In the genomic region with DNA sequence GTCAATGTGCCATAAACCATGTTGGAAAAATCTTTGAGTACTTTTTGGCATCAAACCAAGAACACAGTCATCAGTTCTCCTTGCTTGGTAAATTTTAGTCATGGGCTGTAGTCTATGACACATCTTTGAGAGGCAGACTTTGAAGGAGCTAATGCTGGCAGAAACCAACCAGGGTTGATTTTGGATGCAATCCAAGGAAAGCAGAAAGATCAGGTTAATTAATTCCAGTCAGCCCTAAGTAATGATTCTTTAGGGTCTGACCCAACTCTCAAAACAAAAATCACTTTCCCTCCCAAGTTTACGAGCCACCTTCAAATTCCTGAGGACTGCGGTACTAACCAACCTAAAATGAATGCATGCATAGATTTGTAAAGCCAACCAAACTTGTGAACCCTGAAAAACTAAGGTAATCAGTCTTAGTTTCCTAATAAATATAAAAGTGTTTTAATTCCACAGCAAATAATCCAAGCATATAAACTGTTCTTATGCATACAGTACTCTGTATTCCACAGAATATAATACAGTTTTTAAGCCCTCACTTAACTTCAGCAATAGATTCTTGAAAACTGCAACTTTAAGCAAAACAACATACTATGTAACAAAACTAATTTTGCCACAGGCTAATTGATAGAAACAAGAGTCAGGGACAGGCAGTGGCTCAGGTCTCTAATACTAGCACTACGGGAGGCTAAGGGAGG, we compare ENCODE assay signal across 9 cellular contexts. TPM values are rescaled to one million over a fixed set of nuclear protein-coding genes. Genes with fewer than 3 reads are reported as not detected.
DNase-seq lines count a peak whose midpoint lies in the region; ATAC-seq, FAIRE-seq and TF ChIP-seq lines count a peak whose summit lies in the region.
"Had no signal": no experiment of that assay in that cellular context is flagged by ENCODE, and none has a peak within 500 bp of the region (broad histone marks: within the 10 kb centered on the region; RNA-seq: fewer than 3 reads in every experiment).

No MANE protein-coding gene starts in this region.

- WGBS in hepatocyte (ENCODE audit: low lambda C conversion rate, missing lambda C conversion rate) = 60% methylated on average over 3 of the region's 3 CpGs

- H3K9me3 ChIP-seq in hepatocyte (ENCODE audit: low read depth) (no peaks in the 10 kb centered on the region), Karpas-422 (ENCODE audit: low read length) (no peaks in the 10 kb centered on the region)

- DNase-seq in ACHN (peak; percentile 93), H54 (ENCODE audit: insufficient read length, low spot score) (peak; percentile 48), SK-MEL-5 (ENCODE audit: low read depth, low spot score) (peak; percentile 30), hepatocyte (ENCODE audit: low spot score) (peak; percentile 28), Karpas-422 (no peak), GM20000 (ENCODE audit: low spot score) (no peak)
- DNase-seq: NCI-H2227 treated with DMSO at 0.1 percent for 48 hours had no signal

- H3K9me2 ChIP-seq in hepatocyte (replicated peaks; ENCODE audit: insufficient read depth) = no peaks in the 10 kb centered on the region
- H3K9me2 ChIP-seq in Karpas-422 (replicated peaks; ENCODE audit: insufficient read depth, low read length) = no peaks in the 10 kb centered on the region

- H3K27ac ChIP-seq in hepatocyte (no peak overlapping the region), Karpas-422 (ENCODE audit: low read length) (no peak overlapping the region)

- ATAC-seq in HG03439 (IDR thresholded peaks at IDR 0.05; ENCODE audit: unreplicated experiment) (no peak), HG02763 (IDR thresholded peaks at IDR 0.05; ENCODE audit: unreplicated experiment) (no peak)

- peak; percentile 87 for FAIRE-seq in H54 (lab: Jason Lieb, UNC)

- no peak for TF ChIP-seq POLR2A in H54 (IDR thresholded peaks at IDR 0.05; ENCODE audit: low read depth, low read length)

- H3K36me3 ChIP-seq in hepatocyte (replicated peaks; ENCODE audit: insufficient read depth, low read depth) = no peaks in the 10 kb centered on the region
- no peaks in the 10 kb centered on the region for H3K36me3 ChIP-seq in Karpas-422 (ENCODE audit: insufficient read depth, low read length)

- H3K4me2 ChIP-seq in hepatocyte = no peak overlapping the region
- no peak overlapping the region for H3K4me2 ChIP-seq in Karpas-422 (ENCODE audit: low read depth, low read length, poor library complexity, severe bottlenecking)

- no peak overlapping the region for H2AFZ ChIP-seq in hepatocyte
- H2AFZ ChIP-seq in Karpas-422 (ENCODE audit: low read length) = no peak overlapping the region

- H3K4me1 ChIP-seq in hepatocyte (ENCODE audit: insufficient read depth) (no peaks in the 10 kb centered on the region), Karpas-422 (ENCODE audit: low read length) (no peaks in the 10 kb centered on the region)

- no peak overlapping the region for H3K9ac ChIP-seq in Karpas-422 (ENCODE audit: low read length)

- no peak overlapping the region for H3K4me3 ChIP-seq in hepatocyte
- no peak overlapping the region for H3K4me3 ChIP-seq in Karpas-422 (ENCODE audit: low read length)

- H4K20me1 ChIP-seq in hepatocyte (ENCODE audit: insufficient read depth, poor library complexity, severe bottlenecking) = no peaks in the 10 kb centered on the region
- 0 out of 2 replicates have a peak, but pooled peaks cover 3% of the 10 kb centered on the region for H4K20me1 ChIP-seq in Karpas-422 (ENCODE audit: insufficient read depth, low read depth, low read length)

- in situ Hi-C loops in ACHN (cut with HindIII; ENCODE audit: low pct_ligation_motif_present, low pct_unique_long_range_greater_than_20kb, low sequenced_read_pairs) (no loop called here), SK-MEL-5 (cut with HindIII; ENCODE audit: low pct_unique_long_range_greater_than_20kb, low sequenced_read_pairs) (no loop called here)

- H3K79me2 ChIP-seq in hepatocyte (peaks cover 64% of the 10 kb centered on the region), Karpas-422 (ENCODE audit: low read length) (no peaks in the 10 kb centered on the region)

- TF ChIP-seq CTCF in hepatocyte (IDR thresholded peaks at IDR 0.05; ENCODE audit: poor library complexity) = no peak
- TF ChIP-seq CTCF in GM20000 (IDR thresholded peaks at IDR 0.05; ENCODE audit: extremely low read depth, missing control alignments) = no peak

- H3K27me3 ChIP-seq in hepatocyte (no peaks in the 10 kb centered on the region), Karpas-422 (ENCODE audit: low read length) (no peaks in the 10 kb centered on the region)

RNA-seq across cellular contexts. Expression of a gene that starts 22.0 kb away (rescaled TPM):
- total RNA-seq in SK-MEL-5 (2014; rRNA removed; shearing (Covaris generic)) = 12.7 and 15.5 TPM in 2 replicates
- polyA plus RNA-seq in SK-MEL-5 (2015; cell fraction: cytosol; rRNA removed) = 20.7 and 26.9 TPM in 2 replicates
- polyA plus RNA-seq in SK-MEL-5 (2015; cell fraction: nucleus; rRNA removed) = 6.3 and 8.1 TPM in 2 replicates
- total RNA-seq in hepatocyte = 27.2 and 30.7 TPM in 2 replicates
- 16.5 and 20.5 TPM in 2 replicates for polyA plus RNA-seq in hepatocyte
- 2.3 TPM in 1 of 2 replicates, not detected in the other for total RNA-seq in Karpas-422 (2014; rRNA removed; shearing (Covaris generic); ENCODE audit: low replicate concordance)

Comparison
In these comparisons a context has a peak if more than half of its experiments do, and no peak if none do; other contexts are left out.
1. DNase-seq: peak in ACHN (single experiment), H54 (single experiment), SK-MEL-5 (single experiment) and hepatocyte (single experiment); none in Karpas-422 (single experiment) and GM20000 (single experiment).